In genomic region chr12:121578230-121579189, GRCh38 we compare ENCODE assay signal across 8 cellular contexts. TPM values are rescaled to one million over a fixed set of nuclear protein-coding genes. Genes with fewer than 3 reads are reported as not detected.
DNase-seq lines count a peak whose midpoint lies in the region; ATAC-seq and TF ChIP-seq lines count a peak whose summit lies in the region.

No MANE protein-coding gene starts in this region.

- H3K4me3 Mint-ChIP-seq in activated CD4-positive, alpha-beta T cell treated with anti-CD3 and anti-CD28 coated beads for 36 hours, result peak overlapping the region; percentile 83

- H3K27ac ChIP-seq in cardiac muscle cell (peak overlapping the region; percentile 96), prostate gland (peak overlapping the region; percentile 36 to 78)

- H3K27me3 Mint-ChIP-seq in activated CD4-positive, alpha-beta T cell treated with anti-CD3 and anti-CD28 coated beads for 36 hours, result no peaks in the 10 kb centered on the region

- H3K4me1 Mint-ChIP-seq in activated CD4-positive, alpha-beta T cell treated with anti-CD3 and anti-CD28 coated beads for 36 hours, result peaks cover 24% of the 10 kb centered on the region

- no peak for TF ChIP-seq POLR2A in prostate gland (IDR thresholded peaks at IDR 0.05)

- POLR2A ChIA-PET in activated CD4-positive, alpha-beta T cell treated with anti-CD3 and anti-CD28 coated beads for 36 hours (lab: Charles Lee), result interaction anchor here (0.6 to 2.7 kb wide), 2 partner anchors 48 to 75 kb away, joined by 9 to 12 read pairs; partner anchors contain the start of gene ORAI1

- no peak for ATAC-seq in activated CD4-positive, alpha-beta T cell treated with anti-CD3 and anti-CD28 coated beads for 36 hours
- ATAC-seq in GM18498 (IDR thresholded peaks at IDR 0.05; ENCODE audit: unreplicated experiment), result no peak

- H3K9me3 Mint-ChIP-seq in activated CD4-positive, alpha-beta T cell treated with anti-CD3 and anti-CD28 coated beads for 36 hours (ENCODE audit: low read depth), result no peaks in the 10 kb centered on the region

- intact Hi-C loops in activated CD4-positive, alpha-beta T cell treated with anti-CD3 and anti-CD28 coated beads for 36 hours (cut with DNase I, micrococcal nuclease), result no loop called here
- intact Hi-C loops in prostate gland (cut with DNase I), result no loop called here

- TF ChIP-seq CTCF in cardiac muscle cell (IDR thresholded peaks at IDR 0.05; ENCODE audit: low read depth, low read length) (no peak), prostate gland (IDR thresholded peaks at IDR 0.05) (no peak)

- CTCF ChIA-PET in activated CD4-positive, alpha-beta T cell treated with anti-CD3 and anti-CD28 coated beads for 36 hours (lab: Charles Lee), result interaction anchor here (0.7 to 1.0 kb wide), 5 partner anchors 16 to 134 kb away, joined by 3 to 4 read pairs (median 3); partner anchors contain the start of gene TMEM120B

- DNase-seq in activated CD4-positive, alpha-beta T cell treated with anti-CD3 and anti-CD28 coated beads for 36 hours, result peak; percentile 38
- DNase-seq in activated CD4-positive, alpha-beta T cell treated with anti-CD3 and anti-CD28 coated beads for 1 hour, result no peak
- DNase-seq in activated naive CD4-positive, alpha-beta T cell treated with anti-CD3 and anti-CD28 coated beads, Interleukin-2, amount 50 U/mL, for 16 hours, result peak; percentile 17
- DNase-seq in cardiac muscle cell (ENCODE audit: low read depth in 1 of 2, low spot score in 1 of 2), result peak; percentile 48 to 52
- DNase-seq in prostate gland (ENCODE audit: low spot score), result no peak
- DNase-seq in activated CD4-positive, CD25-positive, alpha-beta regulatory T cell (lab: John Stamatoyannopoulos, UW), result no peak
- DNase-seq in NCI-H748 treated with DMSO at 0.1 percent for 48 hours (lab: John Stamatoyannopoulos, UW), result no peak

- peak overlapping the region; percentile 69 for H3K27ac Mint-ChIP-seq in activated CD4-positive, alpha-beta T cell treated with anti-CD3 and anti-CD28 coated beads for 36 hours

- no peaks in the 10 kb centered on the region for H3K27me3 ChIP-seq in cardiac muscle cell
- no peaks in the 10 kb centered on the region for H3K27me3 ChIP-seq in prostate gland (replicated peaks; ENCODE audit: insufficient read depth)

- H3K36me3 ChIP-seq in cardiac muscle cell, result peaks cover 9% of the 10 kb centered on the region
- no peaks in the 10 kb centered on the region for H3K36me3 ChIP-seq in prostate gland

- peak overlapping the region; percentile 48 for H3K4me3 ChIP-seq in cardiac muscle cell
- peak overlapping the region; percentile 53 to 55 for H3K4me3 ChIP-seq in prostate gland

- H3K4me1 ChIP-seq in cardiac muscle cell (ENCODE audit: low read depth) (peaks cover 41% of the 10 kb centered on the region), prostate gland (replicated peaks) (no peaks in the 10 kb centered on the region)

- WGBS in prostate gland, result 15% methylated on average over 62 of the region's 77 CpGs

- peaks cover 8% of the 10 kb centered on the region for H3K36me3 Mint-ChIP-seq in activated CD4-positive, alpha-beta T cell treated with anti-CD3 and anti-CD28 coated beads for 36 hours (ENCODE audit: low read depth)

- H3K9me3 ChIP-seq in cardiac muscle cell (ENCODE audit: low read depth) (no peaks in the 10 kb centered on the region), prostate gland (no peaks in the 10 kb centered on the region)

RNA-seq across cellular contexts. Expression of gene KDM2B, which starts 2.3 kb away (rescaled TPM):
- 10 to 100 TPM; 39.2 to 48.7 TPM for total RNA-seq in activated CD4-positive, alpha-beta T cell treated with anti-CD3 and anti-CD28 coated beads for 36 hours
- 70.5 and 82.1 TPM in 2 replicates for total RNA-seq in cardiac muscle cell
- 30.8 and 35.8 TPM in 2 replicates for polyA plus RNA-seq in cardiac muscle cell
- 10 to 100 TPM; 18.1 to 39.3 TPM for total RNA-seq in prostate gland

RNA-seq across cellular contexts. Expression of gene ORAI1, which starts 47.8 kb away (rescaled TPM):
- 10 to 100 TPM; 29.4 to 35.9 TPM for total RNA-seq in activated CD4-positive, alpha-beta T cell treated with anti-CD3 and anti-CD28 coated beads for 36 hours
- total RNA-seq in cardiac muscle cell (36.7 and 41.5 TPM in 2 replicates), prostate gland (10 to 100 TPM in 1 of 2 donors, 1 to 10 TPM in 1; 5.5 to 71.1 TPM)
- polyA plus RNA-seq in cardiac muscle cell, result 63.4 and 72.2 TPM in 2 replicates

Comparison
In these comparisons a context has a peak if more than half of its experiments do, and no peak if none do; other contexts are left out.
1. DNase-seq: peak in activated CD4-positive, alpha-beta T cell treated with anti-CD3 and anti-CD28 coated beads for 36 hours (single experiment), activated naive CD4-positive, alpha-beta T cell treated with anti-CD3 and anti-CD28 coated beads, Interleukin-2, amount 50 U/mL, for 16 hours (single experiment) and cardiac muscle cell (2 of 2); none in activated CD4-positive, alpha-beta T cell treated with anti-CD3 and anti-CD28 coated beads for 1 hour (single experiment), prostate gland (single experiment), activated CD4-positive, CD25-positive, alpha-beta regulatory T cell (0 of 4) and NCI-H748 treated with DMSO at 0.1 percent for 48 hours (single experiment).